24 cellular contexts compared by ENCODE assay signal in the genomic region with DNA sequence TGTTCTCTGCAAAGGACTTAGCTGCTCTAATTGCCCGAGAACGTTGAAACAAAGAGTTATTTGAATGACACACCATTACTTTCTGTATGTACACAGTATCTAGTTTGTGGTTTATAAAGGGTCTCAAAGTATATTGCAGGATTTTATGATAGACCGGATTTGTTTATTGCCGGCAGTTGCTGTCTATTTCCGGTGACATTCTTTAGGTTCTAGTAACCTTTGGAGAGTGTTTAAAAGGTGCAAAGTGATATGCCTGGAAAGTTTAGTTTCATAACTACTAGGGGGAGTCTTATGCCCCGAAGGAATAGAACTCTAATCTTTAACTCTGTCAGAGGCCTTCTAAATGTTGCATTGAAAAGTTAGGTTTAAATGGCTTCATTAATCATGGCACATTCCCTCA.
DNase-seq lines count a peak whose midpoint lies in the region; ATAC-seq and TF ChIP-seq lines count a peak whose summit lies in the region.
"Had no signal": no experiment of that assay in that cellular context is flagged by ENCODE, and none has a peak within 500 bp of the region (broad histone marks: within the 10 kb centered on the region; RNA-seq: fewer than 3 reads in every experiment).

No MANE protein-coding gene starts in this region.

- no peak for TF ChIP-seq CTCF in dorsolateral prefrontal cortex (IDR thresholded peaks at IDR 0.05 in 54 of 56, conservative IDR thresholded peaks at IDR 0.05 in 2 of 56; ENCODE audit: low read depth in 1 of 56, partially characterized antibody in 56 of 56)

- peak; percentile 89 for ATAC-seq in left colon
- no peak for ATAC-seq in GM21723 (IDR thresholded peaks at IDR 0.05; ENCODE audit: unreplicated experiment)
- ATAC-seq in HG03439 (IDR thresholded peaks at IDR 0.05; ENCODE audit: unreplicated experiment): no peak
- ATAC-seq: naive thymus-derived CD8-positive, alpha-beta T cell; T-helper 17 cell had no signal

- intact Hi-C loops in left colon (cut with DNase I, micrococcal nuclease): no loop called here
- intact Hi-C loops in dorsolateral prefrontal cortex (cut with DNase I): no loop called here

- H3K4me3 ChIP-seq in SK-N-MC: 0 out of 2 replicates have a peak overlapping the region, but pooled peaks have one; percentile 12
- no peak overlapping the region for H3K4me3 ChIP-seq in dorsolateral prefrontal cortex
- H3K4me3 ChIP-seq: breast epithelium, left ventricle myocardium inferior had no signal

- H3K27me3 ChIP-seq in dorsolateral prefrontal cortex: peaks cover 0 to 11% (median 0%) of the 10 kb centered on the region in 45 donors
- H3K27me3 ChIP-seq: breast epithelium had no signal

- H3K36me3 ChIP-seq in SK-N-MC (ENCODE audit: insufficient read depth, low read length): no peaks in the 10 kb centered on the region
- H3K36me3 ChIP-seq: breast epithelium had no signal

- H3K27ac ChIP-seq in SK-N-MC (no peak overlapping the region), dorsolateral prefrontal cortex (no peak overlapping the region)
- H3K27ac ChIP-seq: 22Rv1, breast epithelium had no signal

- H3K9ac ChIP-seq in SK-N-MC (ENCODE audit: insufficient read length): no peak overlapping the region

- no peaks in the 10 kb centered on the region for H3K9me3 ChIP-seq in SK-N-MC (ENCODE audit: low read depth, low read length)
- H3K9me3 ChIP-seq: breast epithelium, left ventricle myocardium inferior had no signal

- DNase-seq in NCI-H526 (lab: John Stamatoyannopoulos, UW) (peak; percentile 1 to 7), NCI-H526 treated with DMSO at 0.1 percent for 48 hours (lab: John Stamatoyannopoulos, UW) (no peak), SK-N-MC (ENCODE audit: low read depth, low spot score) (peak; percentile 75), left colon (no peak), DMS53 (lab: John Stamatoyannopoulos, UW) (no peak), dorsolateral prefrontal cortex (no peak)
- DNase-seq: activated CD4-positive, alpha-beta memory T cell treated with anti-CD3 and anti-CD28 coated beads, Interleukin-2, amount 10 ng/mL, durations not matched to agents 7 days and 5 days; activated CD4-positive, alpha-beta T cell treated with anti-CD3 and anti-CD28 coated beads for 1 hour; activated CD8-positive, alpha-beta memory T cell treated with anti-CD3 and anti-CD28 coated beads, Interleukin-2, amount 50 U/mL, for 48 hours; CD4-positive, CD25-positive, alpha-beta regulatory T cell; left ventricle myocardium inferior; naive thymus-derived CD8-positive, alpha-beta T cell; NCI-H1417; NCI-H2081; NCI-H345; NCI-H774; nucleus accumbens; RPMI8226; stimulated activated naive CD4-positive, alpha-beta T cell treated with Interleukin-2 at 50 U/mL for 16 hours; T-helper 17 cell had no signal

Comparison
In these comparisons a context has a peak if more than half of its experiments do, and no peak if none do; other contexts are left out.
1. DNase-seq: peak in NCI-H526 (2 of 2) and SK-N-MC (single experiment); none in NCI-H526 treated with DMSO at 0.1 percent for 48 hours (single experiment), left colon (0 of 2), DMS53 (single experiment) and dorsolateral prefrontal cortex (0 of 10).